28 cellular contexts compared by ENCODE assay signal in the genomic region with DNA sequence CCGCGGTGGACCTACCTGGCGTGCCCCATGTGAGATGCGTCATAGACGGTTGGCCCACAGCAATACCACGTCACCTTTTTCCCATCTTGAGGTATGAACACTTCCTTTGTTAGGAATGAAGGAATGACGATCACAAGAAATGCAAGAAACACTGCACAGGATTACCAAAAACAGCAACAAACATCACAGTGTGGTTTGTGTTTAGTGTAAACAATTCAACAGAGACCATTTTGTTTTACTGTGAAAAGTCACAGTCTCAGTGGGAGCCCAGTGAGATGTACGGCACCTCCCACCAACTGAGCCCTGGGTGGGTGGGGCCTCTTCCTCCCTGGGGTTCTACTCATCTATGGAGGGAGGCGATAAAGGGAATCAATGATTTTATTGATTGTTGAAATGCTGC.
"Had no signal": no experiment of that assay in that cellular context is flagged by ENCODE, and none has a peak within 500 bp of the region (broad histone marks: within the 10 kb centered on the region; RNA-seq: fewer than 3 reads in every experiment).

No MANE protein-coding gene starts in this region.

- DNase-seq: activated CD4-positive, alpha-beta T cell treated with anti-CD3 and anti-CD28 coated beads for 48 hours; activated CD4-positive, alpha-beta T cell treated with anti-CD3 and anti-CD28 coated beads, Interleukin-2, amount 50 U/mL, for 48 hours; activated CD8-positive, alpha-beta memory T cell treated with anti-CD3 and anti-CD28 coated beads for 24 hours; activated CD8-positive, alpha-beta memory T cell treated with anti-CD3 and anti-CD28 coated beads, Interleukin-2, amount 50 U/mL, for 48 hours; activated gamma-delta T cell; activated naive CD4-positive, alpha-beta T cell treated with anti-CD3 and anti-CD28 coated beads, Interleukin-2, amount 10 ng/mL, durations not matched to agents 7 days and 5 days; activated naive CD8-positive, alpha-beta T cell treated with anti-CD3 and anti-CD28 coated beads, Interleukin-2, amount 10 ng/mL, durations not matched to agents 7 days and 5 days; activated T-cell treated with anti-CD3 and anti-CD28 coated beads, Interleukin-2, amount 50 U/mL, for 24 hours; caudate nucleus; cortex of kidney; effector memory CD8-positive, alpha-beta T cell; foreskin fibroblast; heart left ventricle; hypothalamus; immature natural killer cell; lower lobe of right lung; mesenchymal stem cell; natural killer cell; sigmoid colon; stimulated activated CD4-positive, alpha-beta T cell treated with anti-CD3 and anti-CD28 coated beads, Interleukin-15, amount 100 ng/mL, for 24 hours; stimulated activated CD4-positive, alpha-beta T cell treated with anti-CD3 and anti-CD28 coated beads, Interleukin-2, amount 100 ng/mL, for 24 hours; stimulated activated naive CD4-positive, alpha-beta T cell treated with Interleukin-2 at 50 U/mL for 16 hours; uterus had no signal

- H3K27ac ChIP-seq: lower lobe of right lung, thoracic aorta, uterus had no signal

- ATAC-seq: activated CD4-positive, CD25-positive, alpha-beta regulatory T cell treated with anti-CD3 and anti-CD28 coated beads, Interleukin-2, amount 50 U/mL, for 24 hours; effector memory CD8-positive, alpha-beta T cell; lower lobe of right lung; natural killer cell; SK-N-SH treated with all-trans-retinoic acid at 6 μM for 48 hours had no signal

- H3K27me3 ChIP-seq: heart left ventricle, sigmoid colon, uterus had no signal

- H3K36me3 ChIP-seq: uterus had no signal

- H3K4me3 ChIP-seq: heart left ventricle, lower lobe of right lung, sigmoid colon, smooth muscle cell, thoracic aorta, uterus had no signal

- H3K9me3 ChIP-seq: heart left ventricle, lower lobe of right lung, sigmoid colon, thoracic aorta, uterus had no signal

- FAIRE-seq: endothelial cell of umbilical vein had no signal

- H3K4me2 ChIP-seq: smooth muscle cell had no signal
